ENCODE assay signal across 13 cellular contexts in the genomic region with DNA sequence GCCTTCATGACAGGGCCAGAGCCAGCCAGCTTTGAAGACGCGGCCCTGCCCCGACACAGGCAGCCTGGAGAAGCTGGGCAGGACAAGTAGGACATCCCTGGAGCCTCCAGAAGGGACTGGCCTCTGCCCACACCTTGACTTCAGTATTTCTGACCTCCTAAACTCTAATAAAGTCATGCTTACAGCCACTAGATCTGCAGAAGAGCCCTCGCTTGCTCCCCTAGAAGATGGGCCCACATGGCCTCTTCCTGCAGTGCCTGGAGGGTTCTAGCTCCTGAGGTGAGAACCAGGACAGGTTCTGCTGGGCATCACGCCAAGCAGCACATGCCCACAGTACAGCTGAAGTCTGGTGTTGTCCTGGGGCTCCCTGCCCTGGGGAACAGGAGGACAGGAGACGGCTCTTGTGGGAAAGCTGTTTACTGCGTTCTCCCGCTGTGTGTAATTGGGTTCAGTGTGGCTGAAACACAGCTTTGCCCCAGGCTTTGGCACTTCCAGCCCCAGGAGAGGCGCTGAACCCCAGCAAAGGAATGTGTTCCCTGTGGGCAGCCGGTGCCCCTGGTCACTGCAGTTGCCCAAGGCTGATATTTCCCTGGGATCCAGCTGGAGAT. TPM values are rescaled to one million over a fixed set of nuclear protein-coding genes. Genes with fewer than 3 reads are reported as not detected.
DNase-seq lines count a peak whose midpoint lies in the region; ATAC-seq, FAIRE-seq and TF ChIP-seq lines count a peak whose summit lies in the region.
"Had no signal": no experiment of that assay in that cellular context is flagged by ENCODE, and none has a peak within 500 bp of the region (broad histone marks: within the 10 kb centered on the region; RNA-seq: fewer than 3 reads in every experiment).

No MANE protein-coding gene starts in this region.

- no peak for FAIRE-seq in pancreas (lab: Jason Lieb, UNC)

- intact Hi-C loops in activated naive CD4-positive, alpha-beta T cell treated with anti-CD3 and anti-CD28 coated beads for 36 hours (cut with micrococcal nuclease), result no loop called here
- intact Hi-C loops in pancreas (cut with DNase I), result no loop called here
- intact Hi-C loops in spleen (cut with DNase I; ENCODE audit: low total_unique reads), result no loop called here

- peak overlapping the region; percentile 96; the same call in 1 of the 2 replicates for H3K9ac ChIP-seq in KMS-11

- H3K36me3 ChIP-seq in KMS-11 (ENCODE audit: insufficient read depth) (peaks cover 6% of the 10 kb centered on the region; the same call in 1 of the 2 replicates), pancreas (no peaks in the 10 kb centered on the region), spleen (peaks cover 0 to 49% (median 24%) of the 10 kb centered on the region in 6 donors)

- H3K27me3 Mint-ChIP-seq in activated naive CD4-positive, alpha-beta T cell treated with anti-CD3 and anti-CD28 coated beads for 36 hours (ENCODE audit: low read depth), result no peaks in the 10 kb centered on the region

- no peak for TF ChIP-seq POLR2A in spleen (IDR thresholded peaks at IDR 0.05)

- WGBS in pancreas, 2 donors, result 83 to 86% methylated on average over 10 of the region's 10 CpGs
- 80 to 94% (median 87%) methylated on average over 9 to 10 of the region's 10 CpGs for WGBS in spleen, 5 donors

- H3K4me3 Mint-ChIP-seq in activated naive CD4-positive, alpha-beta T cell treated with anti-CD3 and anti-CD28 coated beads for 36 hours, result peak overlapping the region; percentile 97

- no peaks in the 10 kb centered on the region for H3K9me3 Mint-ChIP-seq in activated naive CD4-positive, alpha-beta T cell treated with anti-CD3 and anti-CD28 coated beads for 36 hours

- peaks cover 49% of the 10 kb centered on the region for H3K36me3 Mint-ChIP-seq in activated naive CD4-positive, alpha-beta T cell treated with anti-CD3 and anti-CD28 coated beads for 36 hours (ENCODE audit: low read depth)

- peak overlapping the region; percentile 82; the same call in 1 of the 2 replicates for H3K27ac ChIP-seq in KMS-11
- no peak overlapping the region for H3K27ac ChIP-seq in pancreas
- H3K27ac ChIP-seq in spleen, result peak overlapping the region in 1 of 8 donors; percentile 96

- no peak overlapping the region for H2AFZ ChIP-seq in KMS-11 (ENCODE audit: low read depth)

- peaks cover 33% of the 10 kb centered on the region for H3K4me1 Mint-ChIP-seq in activated naive CD4-positive, alpha-beta T cell treated with anti-CD3 and anti-CD28 coated beads for 36 hours (ENCODE audit: low read depth)

- peak overlapping the region; percentile 85 for H3K27ac Mint-ChIP-seq in activated naive CD4-positive, alpha-beta T cell treated with anti-CD3 and anti-CD28 coated beads for 36 hours

- H3K27me3 ChIP-seq in KMS-11 (ENCODE audit: insufficient read depth, low read depth) (no peaks in the 10 kb centered on the region), pancreas (no peaks in the 10 kb centered on the region), spleen (replicated peaks in 1 of 7) (peaks cover 0 to 6% (median 0%) of the 10 kb centered on the region in 7 donors)
- H3K27me3 ChIP-seq: esophagus squamous epithelium, tibial artery had no signal

- peaks cover 54% of the 10 kb centered on the region for H3K79me2 ChIP-seq in KMS-11 (ENCODE audit: insufficient read depth, low read depth)

- TF ChIP-seq CTCF in KMS-11 (conservative IDR thresholded peaks at IDR 0.05; ENCODE audit: low read depth, low read length), result no peak
- no peak for TF ChIP-seq CTCF in pancreas (IDR thresholded peaks at IDR 0.05)
- TF ChIP-seq CTCF in spleen (IDR thresholded peaks at IDR 0.05 in 8 of 11, conservative IDR thresholded peaks at IDR 0.05 in 3 of 11), result no peak

- DNase-seq in activated naive CD4-positive, alpha-beta T cell treated with anti-CD3 and anti-CD28 coated beads for 36 hours, result peak; percentile 30
- DNase-seq in activated naive CD4-positive, alpha-beta T cell treated with Interleukin-2 at 50 U/mL for 16 hours, result no peak
- peak; percentile 59 to 60 for DNase-seq in activated T-cell treated with anti-CD3 and anti-CD28 coated beads, Interleukin-2, amount 50 U/mL, for 48 hours
- peak in 4 of 6 donors; percentile 45 to 77 (median 60) for DNase-seq in pancreas
- no peak for DNase-seq in spleen
- DNase-seq: esophagus squamous epithelium; NCI-H446 treated with DMSO at 0.1 percent for 48 hours; occipital lobe; stimulated activated CD4-positive, alpha-beta T cell treated with anti-CD3 and anti-CD28 coated beads, Interleukin-2, amount 100 ng/mL, for 48 hours had no signal

- H3K4me3 ChIP-seq in KMS-11 (IDR thresholded peaks at IDR 0.05; ENCODE audit: insufficient read depth, low read depth, low read length), result no peak overlapping the region
- H3K4me3 ChIP-seq in pancreas, result no peak overlapping the region
- H3K4me3 ChIP-seq in spleen, result no peak overlapping the region
- H3K4me3 ChIP-seq: tibial artery had no signal

- no peaks in the 10 kb centered on the region for H3K9me3 ChIP-seq in pancreas
- no peaks in the 10 kb centered on the region for H3K9me3 ChIP-seq in spleen
- H3K9me3 ChIP-seq: esophagus squamous epithelium, tibial artery had no signal

- H3K4me2 ChIP-seq in KMS-11, result peak overlapping the region; percentile 94

- ATAC-seq in pancreas, result no peak
- ATAC-seq in HG03520 (IDR thresholded peaks at IDR 0.05; ENCODE audit: unreplicated experiment), result no peak
- no peak for ATAC-seq in HG02981 (IDR thresholded peaks at IDR 0.05; ENCODE audit: unreplicated experiment)

- H3K4me1 ChIP-seq in KMS-11 (ENCODE audit: low read depth, poor library complexity, severe bottlenecking) (peaks cover 37% of the 10 kb centered on the region), pancreas (peaks cover 0 to 18% (median 12%) of the 10 kb centered on the region in 3 donors), spleen (peaks cover 21 to 67% (median 47%) of the 10 kb centered on the region in 6 donors)

- CTCF ChIA-PET in activated naive CD4-positive, alpha-beta T cell treated with anti-CD3 and anti-CD28 coated beads for 36 hours (lab: Charles Lee), result interaction anchor here (1.2 to 2.5 kb wide), 3 partner anchors 13 to 72 kb away, joined by 3 to 13 read pairs (median 7); no protein-coding TSS in a partner anchor

- no peaks in the 10 kb centered on the region; the same call in 1 of the 2 replicates for H4K20me1 ChIP-seq in KMS-11 (ENCODE audit: insufficient read depth)

RNA-seq across cellular contexts. Expression of a gene that starts 2.6 kb away (rescaled TPM):
- 100 to 1,000 TPM; 314 TPM for total RNA-seq in activated naive CD4-positive, alpha-beta T cell treated with anti-CD3 and anti-CD28 coated beads for 36 hours
- total RNA-seq in pancreas (10 to 100 TPM; 38.8 to 85.4 (median 61.6) TPM), spleen (100 to 1,000 TPM in 3 of 7 donors, 10 to 100 TPM in 4; 84.1 to 112 (median 96.8) TPM)
- polyA plus RNA-seq in pancreas (10 to 100 TPM; 82.7 to 88.2 TPM), spleen (100 to 1,000 TPM; 187 to 259 (median 225) TPM)

RNA-seq across cellular contexts. Expression of a gene that starts 5.6 kb away (rescaled TPM):
- 100 to 1,000 TPM; 223 to 231 TPM for total RNA-seq in activated naive CD4-positive, alpha-beta T cell treated with anti-CD3 and anti-CD28 coated beads for 36 hours
- total RNA-seq in pancreas (1 to 10 TPM in 4 of 6 donors, under 1 TPM in 2; 0.12 to 1.8 (median 1.4) TPM), spleen (10 to 100 TPM in 2 of 7 donors, 1 to 10 TPM in 5; 1.5 to 17.2 (median 5.3) TPM)
- polyA plus RNA-seq in pancreas (under 1 TPM; 0.30 to 0.35 TPM), spleen (1 to 10 TPM in 2 of 3 donors, under 1 TPM in 1; 1.00 to 3.9 (median 2.5) TPM)

RNA-seq across cellular contexts. Expression of a gene that starts 24.2 kb away (rescaled TPM):
- total RNA-seq in activated naive CD4-positive, alpha-beta T cell treated with anti-CD3 and anti-CD28 coated beads for 36 hours, result 10 to 100 TPM; 78.2 to 80.1 TPM
- 10 to 100 TPM; 16.3 to 72.0 (median 23.9) TPM for total RNA-seq in pancreas
- 100 to 1,000 TPM; 189 to 255 TPM for polyA plus RNA-seq in pancreas
- 100 to 1,000 TPM; 154 to 249 (median 199) TPM for total RNA-seq in spleen
- polyA plus RNA-seq in spleen, result 100 to 1,000 TPM; 145 to 385 (median 371) TPM

RNA-seq across cellular contexts. Expression of a gene that starts 47.6 kb away (rescaled TPM):
- total RNA-seq in activated naive CD4-positive, alpha-beta T cell treated with anti-CD3 and anti-CD28 coated beads for 36 hours, result 10 to 100 TPM; 10.9 to 11.2 TPM
- 10 to 100 TPM in 2 of 6 donors, 1 to 10 TPM in 4; 5.7 to 19.2 (median 7.2) TPM for total RNA-seq in pancreas
- polyA plus RNA-seq in pancreas, result 10 to 100 TPM; 18.0 to 26.1 TPM
- total RNA-seq in spleen, result 10 to 100 TPM; 37.6 to 71.6 (median 53.4) TPM
- 10 to 100 TPM in 2 of 3 donors, 1 to 10 TPM in 1; 9.7 to 19.5 (median 11.1) TPM for polyA plus RNA-seq in spleen

RNA-seq across cellular contexts. Expression of a gene that starts 47.8 kb away (rescaled TPM):
- total RNA-seq in activated naive CD4-positive, alpha-beta T cell treated with anti-CD3 and anti-CD28 coated beads for 36 hours, result 10 to 100 TPM; 57.7 to 66.1 TPM
- 10 to 100 TPM; 16.0 to 35.5 (median 23.0) TPM for total RNA-seq in pancreas
- 10 to 100 TPM; 49.2 to 55.2 TPM for polyA plus RNA-seq in pancreas
- 10 to 100 TPM; 28.9 to 44.1 (median 38.6) TPM for total RNA-seq in spleen
- polyA plus RNA-seq in spleen, result 10 to 100 TPM; 55.0 to 87.5 (median 74.2) TPM

Comparison
In these comparisons a context has a peak if more than half of its experiments do, and no peak if none do; other contexts are left out.
1. DNase-seq: peak in activated naive CD4-positive, alpha-beta T cell treated with anti-CD3 and anti-CD28 coated beads for 36 hours (single experiment), activated T-cell treated with anti-CD3 and anti-CD28 coated beads, Interleukin-2, amount 50 U/mL, for 48 hours (2 of 2) and pancreas (4 of 6); none in activated naive CD4-positive, alpha-beta T cell treated with Interleukin-2 at 50 U/mL for 16 hours (single experiment) and spleen (single experiment).
2. RNA of a gene that starts 5.6 kb away (total RNA-seq): 223 to 231 TPM in activated naive CD4-positive, alpha-beta T cell treated with anti-CD3 and anti-CD28 coated beads for 36 hours; 1.5 to 17.2 TPM in spleen and 0.12 to 1.8 TPM in pancreas; every median in the first group is over 10 times any median in the second.